8 cellular contexts compared by ENCODE assay signal in the genomic region with DNA sequence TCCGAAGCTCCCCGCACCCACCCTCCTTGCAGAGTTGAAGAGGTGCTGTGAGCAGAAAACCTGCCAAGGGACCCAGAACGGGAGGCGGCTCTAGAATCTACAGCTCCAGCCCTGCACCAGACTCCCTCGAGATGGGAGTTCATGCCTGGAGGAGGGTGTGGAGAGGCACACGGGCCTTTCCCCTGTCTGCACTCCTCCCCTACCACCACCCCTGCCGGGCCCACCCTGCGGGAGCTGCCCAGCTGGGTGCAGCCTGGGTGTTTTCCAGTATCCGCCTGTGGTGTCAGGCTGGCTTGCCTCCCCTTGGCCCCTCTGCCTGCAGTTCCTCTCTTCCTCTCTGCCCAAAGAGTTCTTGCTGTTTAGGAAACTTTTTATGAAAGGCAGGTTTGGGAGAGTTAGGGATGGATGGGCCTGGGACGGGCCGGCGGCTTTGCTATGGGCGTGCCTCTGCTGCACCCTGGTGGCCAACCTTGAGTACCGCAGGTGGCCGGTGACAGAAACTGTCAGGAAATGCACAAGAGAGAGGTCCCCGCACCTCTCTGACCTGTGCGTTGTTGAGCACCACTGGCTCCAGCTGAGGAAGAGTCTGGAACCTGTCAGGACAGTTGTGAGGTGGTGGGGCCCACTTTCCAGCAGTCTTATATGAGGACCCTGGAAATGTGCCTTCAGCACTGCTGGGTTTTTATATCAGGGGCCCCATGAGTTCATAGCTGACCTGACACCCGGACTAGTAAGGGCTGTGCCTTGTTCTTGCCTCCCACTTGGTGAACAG.
DNase-seq lines count a peak whose midpoint lies in the region; ATAC-seq and TF ChIP-seq lines count a peak whose summit lies in the region.

No MANE protein-coding gene starts in this region.

- H3K4me3 ChIP-seq in Caco-2 (ENCODE audit: low read depth, low read length) = no peak overlapping the region
- no peak overlapping the region for H3K4me3 ChIP-seq in OCI-LY1 (ENCODE audit: low read depth, low read length, poor library complexity, severe bottlenecking)
- no peak overlapping the region for H3K4me3 ChIP-seq in esophagus muscularis mucosa

- peak overlapping the region; percentile 87 for H3K27ac ChIP-seq in OCI-LY1 (ENCODE audit: low read depth, low read length, poor library complexity, severe bottlenecking)
- H3K27ac ChIP-seq in esophagus muscularis mucosa (replicated peaks in 1 of 4) = peak overlapping the region; percentile 67 to 81 (median 72)

- TF ChIP-seq POLR2A in esophagus muscularis mucosa (IDR thresholded peaks at IDR 0.05; ENCODE audit: low read depth) = no peak

- H3K36me3 Mint-ChIP-seq in Caco-2 (ENCODE audit: insufficient read depth, unreplicated experiment) (peaks cover 92% of the 10 kb centered on the region), natural killer cell (no peaks in the 10 kb centered on the region)

- ATAC-seq in HG02885 (IDR thresholded peaks at IDR 0.05; ENCODE audit: poor library complexity, unreplicated experiment) (peak; percentile 50), natural killer cell (peak; percentile 85 to 96 (median 90))
- ATAC-seq in stimulated activated naive CD8-positive, alpha-beta T cell treated with anti-CD3 and anti-CD28 coated beads, Interleukin-15, Interleukin-2, amounts not matched to agents 100 U/mL and 50 U/mL, for 24 hours = peak; percentile 64

- peak; percentile 79 to 88 for DNase-seq in Caco-2
- peak; percentile 73 for DNase-seq in activated T-cell treated with anti-CD3 and anti-CD28 coated beads for 4 hours
- DNase-seq in esophagus muscularis mucosa (ENCODE audit: extremely low spot score) = no peak
- DNase-seq in natural killer cell = peak; percentile 77
- DNase-seq in stimulated activated naive CD8-positive, alpha-beta T cell treated with anti-CD3 and anti-CD28 coated beads, Interleukin-15, Interleukin-2, amounts not matched to agents 100 U/mL and 50 U/mL, for 24 hours = peak; percentile 81
- DNase-seq in cortex of kidney (lab: John Stamatoyannopoulos, UW) = no peak

- TF ChIP-seq EP300 in esophagus muscularis mucosa (IDR thresholded peaks at IDR 0.05) = no peak

- H3K27me3 ChIP-seq in Caco-2 (replicated peaks; ENCODE audit: control insufficient read depth, insufficient read depth, low read length) (no peaks in the 10 kb centered on the region), OCI-LY1 (ENCODE audit: insufficient read depth, low read length) (no peaks in the 10 kb centered on the region), esophagus muscularis mucosa (no peaks in the 10 kb centered on the region)

- TF ChIP-seq CTCF in Caco-2 (IDR thresholded peaks at IDR 0.05; ENCODE audit: insufficient read depth in 1 of 2, low read depth in 1 of 2, low read length in 1 of 2, severe bottlenecking in 1 of 2, unreplicated experiment in 1 of 2) (peak; percentile 94 to 96), OCI-LY1 (IDR thresholded peaks at IDR 0.05; ENCODE audit: low read length) (peak; percentile 96), esophagus muscularis mucosa (IDR thresholded peaks at IDR 0.05) (peak; percentile 98 to 100 (median 99)), natural killer cell (IDR thresholded peaks at IDR 0.05) (peak; percentile 99)

- BruUV-seq in Caco-2 (replicated peaks; lab: Mats Ljungman, UMichigan) = no TSS peak

- peak overlapping the region; percentile 83 for H3K27ac Mint-ChIP-seq in Caco-2 (ENCODE audit: unreplicated experiment)
- peak overlapping the region; percentile 41 to 80 for H3K27ac Mint-ChIP-seq in natural killer cell

- no peaks in the 10 kb centered on the region for H3K9me2 ChIP-seq in OCI-LY1 (ENCODE audit: low read depth, low read length)

- H3K4me3 Mint-ChIP-seq in Caco-2 (ENCODE audit: unreplicated experiment) (no peak overlapping the region), natural killer cell (peak overlapping the region; percentile 37)

- H3K4me2 ChIP-seq in OCI-LY1 (ENCODE audit: low read length) = peak overlapping the region; percentile 36

- H3K4me1 ChIP-seq in Caco-2 (no peaks in the 10 kb centered on the region), OCI-LY1 (ENCODE audit: insufficient read depth, low read length, severe bottlenecking) (peaks cover 56% of the 10 kb centered on the region), esophagus muscularis mucosa (peaks cover 18 to 33% (median 29%) of the 10 kb centered on the region in 4 donors)

- H3K9ac ChIP-seq in OCI-LY1 (ENCODE audit: low read length) = peak overlapping the region; percentile 53; the same call in 1 of the 2 replicates

- CTCF ChIA-PET in Caco-2 (lab: Charles Lee) = interaction anchor here (0.5 to 4.5 kb wide), 5 partner anchors 11 to 258 kb away, joined by 3 to 36 read pairs (median 13); no protein-coding TSS in a partner anchor

- H3K36me3 ChIP-seq in Caco-2 (ENCODE audit: control insufficient read depth, insufficient read depth, low read length) (peaks cover 3% of the 10 kb centered on the region), OCI-LY1 (ENCODE audit: insufficient read depth, low read length) (peaks cover 98% of the 10 kb centered on the region), esophagus muscularis mucosa (peaks cover 42 to 95% (median 86%) of the 10 kb centered on the region in 4 donors)

- no peaks in the 10 kb centered on the region for H4K20me1 ChIP-seq in OCI-LY1 (ENCODE audit: insufficient read depth, low read length)

- POLR2A ChIA-PET in Caco-2 (lab: Charles Lee) = interaction anchor here (0.6 kb wide), 1 partner anchor 65 kb away, joined by 3 read pairs; no protein-coding TSS in a partner anchor

- peaks cover 7% of the 10 kb centered on the region for H3F3A ChIP-seq in OCI-LY1 (ENCODE audit: insufficient read depth, low read length)

- 15% methylated on average over 12 of the region's 18 CpGs for WGBS in esophagus muscularis mucosa

- H3K27me3 Mint-ChIP-seq in Caco-2 (ENCODE audit: insufficient read depth, unreplicated experiment) = no peaks in the 10 kb centered on the region
- no peaks in the 10 kb centered on the region for H3K27me3 Mint-ChIP-seq in natural killer cell (ENCODE audit: low read depth in 2 of 2)

- H3K4me1 Mint-ChIP-seq in Caco-2 (ENCODE audit: low read depth, unreplicated experiment) = peaks cover 7% of the 10 kb centered on the region
- H3K4me1 Mint-ChIP-seq in natural killer cell = peaks cover 7 to 21% of the 10 kb centered on the region in 2 donors

- H2AFZ ChIP-seq in OCI-LY1 (ENCODE audit: low read length) = no peak overlapping the region

- H3K9me3 Mint-ChIP-seq in Caco-2 (ENCODE audit: unreplicated experiment) (no peaks in the 10 kb centered on the region), natural killer cell (no peaks in the 10 kb centered on the region)

- intact Hi-C loops in Caco-2 (cut with micrococcal nuclease; ENCODE audit: unreplicated experiment) = loop anchor here (1.0 to 10.0 kb wide), 5 partner anchors 43 to 409 kb away; no protein-coding TSS in a partner anchor
- intact Hi-C loops in esophagus muscularis mucosa (cut with DNase I) = loop anchor here (1.0 to 2.0 kb wide), 2 partner anchors 66 to 164 kb away; no protein-coding TSS in a partner anchor
- intact Hi-C loops in natural killer cell (cut with micrococcal nuclease) = loop anchor here (1.0 to 10.0 kb wide), 4 partner anchors 65 to 410 kb away; no protein-coding TSS in a partner anchor

- no peaks in the 10 kb centered on the region for H3K79me2 ChIP-seq in OCI-LY1 (ENCODE audit: insufficient read depth, low read length)

- H3K9me3 ChIP-seq in Caco-2 = no peaks in the 10 kb centered on the region
- no peaks in the 10 kb centered on the region for H3K9me3 ChIP-seq in OCI-LY1 (ENCODE audit: low read length)
- no peaks in the 10 kb centered on the region for H3K9me3 ChIP-seq in esophagus muscularis mucosa

Comparison
In these comparisons a context has a peak if more than half of its experiments do, and no peak if none do; other contexts are left out.
1. DNase-seq: peak in Caco-2 (2 of 2), activated T-cell treated with anti-CD3 and anti-CD28 coated beads for 4 hours (single experiment), natural killer cell (single experiment) and stimulated activated naive CD8-positive, alpha-beta T cell treated with anti-CD3 and anti-CD28 coated beads, Interleukin-15, Interleukin-2, amounts not matched to agents 100 U/mL and 50 U/mL, for 24 hours (single experiment); none in esophagus muscularis mucosa (single experiment) and cortex of kidney (single experiment).
2. Peak in every context shown above with its lines, with median percentiles within 50 percentile points of each other: CTCF ChIP-seq and ATAC-seq.